Comparison of ENCODE assay signal across 24 cellular contexts in the genomic region with DNA sequence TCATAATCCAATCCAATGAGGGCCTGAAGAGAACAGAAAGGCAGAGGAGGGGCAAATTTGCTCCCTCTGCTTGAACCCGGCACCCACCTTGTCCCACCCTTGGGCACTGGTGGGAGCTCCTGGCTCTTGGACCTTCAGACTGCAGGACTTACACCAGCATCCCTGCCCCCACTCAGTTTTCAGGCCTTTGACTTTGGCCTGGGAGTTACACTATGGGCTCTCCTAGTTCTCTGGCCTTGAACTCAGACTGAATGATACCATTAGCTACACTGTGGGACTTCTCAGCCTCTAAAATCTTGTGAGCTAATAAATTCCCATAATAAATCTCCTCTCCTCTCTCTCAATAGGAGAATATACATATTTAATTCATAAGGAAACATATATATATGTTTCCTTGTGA.
DNase-seq lines count a peak whose midpoint lies in the region; ATAC-seq and FAIRE-seq lines count a peak whose summit lies in the region.
"Had no signal": no experiment of that assay in that cellular context is flagged by ENCODE, and none has a peak within 500 bp of the region (broad histone marks: within the 10 kb centered on the region; RNA-seq: fewer than 3 reads in every experiment).

No MANE protein-coding gene starts in this region.

- H3K4me1 ChIP-seq in small intestine (ENCODE audit: control insufficient read depth in 2 of 2, insufficient read depth in 1 of 2, low read depth in 1 of 2, low read length in 1 of 2), result peaks cover 0 to 4% of the 10 kb centered on the region in 2 donors
- H3K4me1 ChIP-seq: BE2C had no signal

- H3K27ac ChIP-seq in small intestine (ENCODE audit: low read depth in 1 of 2, low read length in 1 of 2), result no peak overlapping the region
- H3K27ac ChIP-seq: 22Rv1; BLaER1 treated with 17β-estradiol and CSF1 and Interleukin-3, amounts not matched to agents 10 nM and 100 nM had no signal

- H3K27ac Mint-ChIP-seq in activated CD4-positive, alpha-beta T cell treated with anti-CD3 and anti-CD28 coated beads, Interleukin-2, amount 10 ng/mL, durations not matched to agents 24 days and 14 days, result no peak overlapping the region
- H3K27ac Mint-ChIP-seq: CD14-positive monocyte; CD4-positive, alpha-beta T cell; CD8-positive, alpha-beta memory T cell; GM23338; H9 had no signal

- peak; percentile 40 for DNase-seq in activated CD4-positive, alpha-beta T cell treated with anti-CD3 and anti-CD28 coated beads, Interleukin-2, amount 10 ng/mL, durations not matched to agents 24 days and 14 days
- DNase-seq in activated CD4-positive, alpha-beta T cell treated with anti-CD3 and anti-CD28 coated beads for 48 hours, result no peak
- no peak for DNase-seq in left lobe of liver (ENCODE audit: low spot score)
- peak; percentile 22 for DNase-seq in small intestine
- no peak for DNase-seq in Ammon's horn (ENCODE audit: low spot score)
- no peak for DNase-seq in SW480 (ENCODE audit: low spot score)
- DNase-seq: BE2C; CD4-positive, alpha-beta T cell; CD8-positive, alpha-beta memory T cell; DMS 273 treated with DMSO at 0.1 percent for 48 hours; DMS79; EL; GDM1; H9 had no signal

- intact Hi-C loops in activated CD4-positive, alpha-beta T cell treated with anti-CD3 and anti-CD28 coated beads, Interleukin-2, amount 10 ng/mL, durations not matched to agents 24 days and 14 days (cut with micrococcal nuclease), result no loop called here

- 67 to 100% (median 100%) methylated on average over 1 of the region's 1 CpG for WGBS in small intestine, 3 donors

- no peak overlapping the region for H3K4me3 Mint-ChIP-seq in activated CD4-positive, alpha-beta T cell treated with anti-CD3 and anti-CD28 coated beads, Interleukin-2, amount 10 ng/mL, durations not matched to agents 24 days and 14 days
- H3K4me3 Mint-ChIP-seq: CD14-positive monocyte; CD4-positive, alpha-beta T cell; CD8-positive, alpha-beta memory T cell; GM23338; H9 had no signal

- no peak for FAIRE-seq in small intestine (lab: Jason Lieb, UNC)
- FAIRE-seq: A204.1, D721Med, GM12878 had no signal

- peak; percentile 36 for ATAC-seq in left lobe of liver
- no peak for ATAC-seq in GM21381 (IDR thresholded peaks at IDR 0.05; ENCODE audit: unreplicated experiment)
- ATAC-seq in GM19455 (IDR thresholded peaks at IDR 0.05; ENCODE audit: unreplicated experiment), result no peak
- ATAC-seq: GM12878, GM23338, HCT116 had no signal

- peaks cover 7% of the 10 kb centered on the region for H3K27me3 Mint-ChIP-seq in activated CD4-positive, alpha-beta T cell treated with anti-CD3 and anti-CD28 coated beads, Interleukin-2, amount 10 ng/mL, durations not matched to agents 24 days and 14 days
- H3K27me3 Mint-ChIP-seq: CD4-positive, alpha-beta T cell; CD8-positive, alpha-beta memory T cell had no signal

- no peaks in the 10 kb centered on the region for H3K36me3 Mint-ChIP-seq in activated CD4-positive, alpha-beta T cell treated with anti-CD3 and anti-CD28 coated beads, Interleukin-2, amount 10 ng/mL, durations not matched to agents 24 days and 14 days (ENCODE audit: low read depth)
- H3K36me3 Mint-ChIP-seq: CD14-positive monocyte; CD8-positive, alpha-beta memory T cell had no signal

- H3K36me3 ChIP-seq in small intestine (ENCODE audit: control insufficient read depth in 2 of 2, insufficient read depth in 2 of 2, low read length in 2 of 2), result no peaks in the 10 kb centered on the region
- H3K36me3 ChIP-seq: BE2C; BLaER1 treated with 17β-estradiol and CSF1 and Interleukin-3, amounts not matched to agents 10 nM and 100 nM had no signal

- H3K9me3 Mint-ChIP-seq in activated CD4-positive, alpha-beta T cell treated with anti-CD3 and anti-CD28 coated beads, Interleukin-2, amount 10 ng/mL, durations not matched to agents 24 days and 14 days, result no peaks in the 10 kb centered on the region
- H3K9me3 Mint-ChIP-seq: CD14-positive monocyte; CD4-positive, alpha-beta T cell; CD8-positive, alpha-beta memory T cell; GM23338; H9 had no signal

- no peaks in the 10 kb centered on the region for H3K9me3 ChIP-seq in small intestine (ENCODE audit: control insufficient read depth, low read depth)
- H3K9me3 ChIP-seq: BE2C had no signal

- no peaks in the 10 kb centered on the region for H3K4me1 Mint-ChIP-seq in activated CD4-positive, alpha-beta T cell treated with anti-CD3 and anti-CD28 coated beads, Interleukin-2, amount 10 ng/mL, durations not matched to agents 24 days and 14 days
- H3K4me1 Mint-ChIP-seq: CD8-positive, alpha-beta memory T cell; GM23338; H9 had no signal

- no peaks in the 10 kb centered on the region for H3K27me3 ChIP-seq in small intestine (ENCODE audit: control insufficient read depth in 2 of 2, insufficient read depth in 2 of 2, low read length in 2 of 2)
- H3K27me3 ChIP-seq: BE2C; BLaER1 treated with 17β-estradiol and CSF1 and Interleukin-3, amounts not matched to agents 10 nM and 100 nM had no signal

- no peak overlapping the region for H3K4me3 ChIP-seq in small intestine (ENCODE audit: low read depth in 1 of 2, low read length in 2 of 2)
- H3K4me3 ChIP-seq: BLaER1 treated with 17β-estradiol and CSF1 and Interleukin-3, amounts not matched to agents 10 nM and 100 nM; GM12878; GM23338 had no signal

Comparison
In these comparisons a context has a peak if more than half of its experiments do, and no peak if none do; other contexts are left out.
1. DNase-seq: peak in activated CD4-positive, alpha-beta T cell treated with anti-CD3 and anti-CD28 coated beads, Interleukin-2, amount 10 ng/mL, durations not matched to agents 24 days and 14 days (single experiment) and small intestine (single experiment); none in activated CD4-positive, alpha-beta T cell treated with anti-CD3 and anti-CD28 coated beads for 48 hours (single experiment), left lobe of liver (single experiment), Ammon's horn (single experiment) and SW480 (single experiment).